In genomic region chr15:43383070-43383469, GRCh38 we compare ENCODE assay signal across 1 cellular context.
TF ChIP-seq lines count a peak whose summit lies in the region.

No MANE protein-coding gene starts in this region.

TF ChIP-seq in K562, 482 proteins besides CTCF, POLR2A, EP300 and RAD21:
- TF ChIP-seq NFE2L1 (tag; IDR thresholded peaks at IDR 0.05; ENCODE audit: borderline replicate concordance, low read depth): peak; percentile 6; the same call in 1 of the 2 replicates
- TF ChIP-seq C11orf30 (IDR thresholded peaks at IDR 0.05; ENCODE audit: low read depth): 0 out of 2 replicates have a peak, but pooled peaks have one; percentile 14
- TF ChIP-seq, protein P1, sequence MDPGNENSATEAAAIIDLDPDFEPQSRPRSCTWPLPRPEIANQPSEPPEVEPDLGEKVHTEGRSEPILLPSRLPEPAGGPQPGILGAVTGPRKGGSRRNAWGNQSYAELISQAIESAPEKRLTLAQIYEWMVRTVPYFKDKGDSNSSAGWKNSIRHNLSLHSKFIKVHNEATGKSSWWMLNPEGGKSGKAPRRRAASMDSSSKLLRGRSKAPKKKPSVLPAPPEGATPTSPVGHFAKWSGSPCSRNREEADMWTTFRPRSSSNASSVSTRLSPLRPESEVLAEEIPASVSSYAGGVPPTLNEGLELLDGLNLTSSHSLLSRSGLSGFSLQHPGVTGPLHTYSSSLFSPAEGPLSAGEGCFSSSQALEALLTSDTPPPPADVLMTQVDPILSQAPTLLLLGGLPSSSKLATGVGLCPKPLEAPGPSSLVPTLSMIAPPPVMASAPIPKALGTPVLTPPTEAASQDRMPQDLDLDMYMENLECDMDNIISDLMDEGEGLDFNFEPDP (CRISPR knock-in tag; IDR thresholded peaks at IDR 0.05): no peak
- TF ChIP-seq MAFG (tag; conservative IDR thresholded peaks at IDR 0.05): peak; percentile 41
- 0 out of 2 replicates have a peak, but pooled peaks have one; percentile 18 for TF ChIP-seq ATF3 (IDR thresholded peaks at IDR 0.05)
- no peak for TF ChIP-seq ATF3 (CRISPR knock-in tag; conservative IDR thresholded peaks at IDR 0.05)
- no peak for TF ChIP-seq PHB2 (IDR thresholded peaks at IDR 0.05; ENCODE audit: low read depth)
